Comparison of ENCODE assay signal across 8 cellular contexts in genomic region chr11:95230054-95231034, GRCh38. TPM values are rescaled to one million over a fixed set of nuclear protein-coding genes. Genes with fewer than 3 reads are reported as not detected.
DNase-seq lines count a peak whose midpoint lies in the region; ATAC-seq, FAIRE-seq and TF ChIP-seq lines count a peak whose summit lies in the region.

No MANE protein-coding gene starts in this region.

- peaks cover 10% of the 10 kb centered on the region for H3K36me3 Mint-ChIP-seq in CD4-positive, alpha-beta T cell (ENCODE audit: low read depth)

- CTCF ChIA-PET in CD4-positive, alpha-beta T cell (lab: Charles Lee) = interaction anchor here (0.9 to 2.6 kb wide), 11 partner anchors 17 to 476 kb away, joined by 3 to 13 read pairs (median 5); partner anchors contain the start of gene SRSF8

- no peaks in the 10 kb centered on the region for H3K9me3 ChIP-seq in CD4-positive, alpha-beta T cell (ENCODE audit: control insufficient read depth, low read length)
- H3K9me3 ChIP-seq in right lobe of liver = no peaks in the 10 kb centered on the region

- peaks cover 0 to 11% (median 0%) of the 10 kb centered on the region in 4 donors for H3K4me1 ChIP-seq in right lobe of liver

- H3K4me3 ChIP-seq in WI38 (ENCODE audit: low read depth, low read length) (peak overlapping the region; percentile 38), dorsolateral prefrontal cortex (peak overlapping the region; percentile 65 to 96 (median 87)), right lobe of liver (peak overlapping the region; percentile 80 to 89 (median 84))

- H3K9me3 Mint-ChIP-seq in CD4-positive, alpha-beta T cell = no peaks in the 10 kb centered on the region

- H3K27me3 Mint-ChIP-seq in CD4-positive, alpha-beta T cell = no peaks in the 10 kb centered on the region

- peaks cover 53% of the 10 kb centered on the region for H3K4me1 Mint-ChIP-seq in CD4-positive, alpha-beta T cell (ENCODE audit: low read depth)

- TF ChIP-seq POLR2A in right lobe of liver (IDR thresholded peaks at IDR 0.05) = no peak

- H3K36me3 ChIP-seq in right lobe of liver = no peaks in the 10 kb centered on the region

- ATAC-seq in CD4-positive, alpha-beta T cell (ENCODE audit: poor library complexity) = no peak
- ATAC-seq in GM21367 (IDR thresholded peaks at IDR 0.05; ENCODE audit: unreplicated experiment) (peak; percentile 4), right lobe of liver (peak in 3 of 4 donors; percentile 0 to 7 (median 5)), HG03521 (IDR thresholded peaks at IDR 0.05; ENCODE audit: unreplicated experiment) (no peak)

- H3K27ac ChIP-seq in CD4-positive, alpha-beta T cell (ENCODE audit: low read depth, low read length) = peak overlapping the region; percentile 63
- peak overlapping the region; percentile 43 to 99 (median 94) for H3K27ac ChIP-seq in dorsolateral prefrontal cortex
- peak overlapping the region; percentile 63 to 86 (median 72) for H3K27ac ChIP-seq in right lobe of liver

- TF ChIP-seq CTCF in CD4-positive, alpha-beta T cell (IDR thresholded peaks at IDR 0.05) = no peak
- TF ChIP-seq CTCF in WI38 (IDR thresholded peaks at IDR 0.05; ENCODE audit: low read depth, low read length) (no peak), dorsolateral prefrontal cortex (IDR thresholded peaks at IDR 0.05 in 54 of 56, conservative IDR thresholded peaks at IDR 0.05 in 2 of 56; ENCODE audit: low read depth in 1 of 56, partially characterized antibody in 56 of 56) (peak in 3 of 56 donors; percentile 3 to 22 (median 8)), right lobe of liver (IDR thresholded peaks at IDR 0.05) (no peak)

- 0% methylated on average over 22 of the region's 70 CpGs for WGBS in right lobe of liver (ENCODE audit: insufficient coverage, low coverage, low lambda C conversion rate, missing lambda C conversion rate)

- POLR2A ChIA-PET in CD4-positive, alpha-beta T cell (lab: Charles Lee) = interaction anchor here (0.6 to 5.1 kb wide), 43 partner anchors 9 to 560 kb away, joined by 3 to 158 read pairs (median 7); partner anchors contain the start of genes CEP57, CWC15, ENDOD1 and FAM76B

- peak; percentile 5 to 36 (median 12) for DNase-seq in CD4-positive, alpha-beta T cell
- peak; percentile 22 for DNase-seq in HTR-8/SVneo (ENCODE audit: insufficient read length, low spot score)
- peak in 5 of 10 donors; percentile 12 to 39 (median 18) for DNase-seq in dorsolateral prefrontal cortex
- peak in 2 of 3 donors; percentile 24 to 72 for DNase-seq in right lobe of liver
- DNase-seq in stimulated activated naive CD4-positive, alpha-beta T cell (lab: John Stamatoyannopoulos, UW) = peak; percentile 29 to 45 (median 36)

- no peaks in the 10 kb centered on the region for H3K27me3 ChIP-seq in CD4-positive, alpha-beta T cell (ENCODE audit: control insufficient read depth, insufficient read depth, low read length)
- no peaks in the 10 kb centered on the region for H3K27me3 ChIP-seq in dorsolateral prefrontal cortex
- H3K27me3 ChIP-seq in right lobe of liver = no peaks in the 10 kb centered on the region

- H3K27ac Mint-ChIP-seq in CD4-positive, alpha-beta T cell = peak overlapping the region; percentile 89

- H3K4me3 Mint-ChIP-seq in CD4-positive, alpha-beta T cell = peak overlapping the region; percentile 98

- no peak for FAIRE-seq in HTR-8/SVneo (lab: Jason Lieb, UNC)

- intact Hi-C loops in CD4-positive, alpha-beta T cell (cut with DNase I, micrococcal nuclease) = loop anchor here (1.0 to 10.0 kb wide), 11 partner anchors 24 to 1157 kb away; partner anchors contain the start of genes FAM76B (in 2 of the 2) and CCDC82 (in 1 of the 2)
- intact Hi-C loops in dorsolateral prefrontal cortex (cut with DNase I) = loop anchor here (2.0 to 10.0 kb wide), 9 partner anchors 24 to 534 kb away; partner anchors contain the start of genes ENDOD1 (in 1 of the 2) and SRSF8 (in 1 of the 2)
- intact Hi-C loops in right lobe of liver (cut with DNase I) = no loop called here

RNA-seq across cellular contexts. Expression of gene SESN3, which starts 0.7 kb away (rescaled TPM):
- 10 to 100 TPM; 63.9 to 69.1 TPM for total RNA-seq in CD4-positive, alpha-beta T cell
- total RNA-seq in dorsolateral prefrontal cortex (100 to 1,000 TPM in 100 of 120 experiments, 10 to 100 TPM in 20; 59.6 to 186 (median 116) TPM), right lobe of liver (1 to 10 TPM; 2.8 to 8.8 (median 5.5) TPM)

Comparison
In these comparisons a context has a peak if more than half of its experiments do, and no peak if none do; other contexts are left out.
1. ATAC-seq: peak in GM21367 (single experiment) and right lobe of liver (3 of 4); none in CD4-positive, alpha-beta T cell (single experiment) and HG03521 (single experiment).
2. RNA of gene SESN3, which starts 0.7 kb away (total RNA-seq): 59.6 to 186 TPM in dorsolateral prefrontal cortex and 63.9 to 69.1 TPM in CD4-positive, alpha-beta T cell; 2.8 to 8.8 TPM in right lobe of liver; every median in the first group is over 4 times any median in the second.
3. intact Hi-C loops: an anchor here in CD4-positive, alpha-beta T cell (1.0 to 10.0 kb wide) and dorsolateral prefrontal cortex (2.0 to 10.0 kb wide); none called in right lobe of liver.
4. Peak in every context shown above with its lines, with median percentiles within 50 percentile points of each other: H3K27ac ChIP-seq and H3K4me3 ChIP-seq.